Comparison of ENCODE assay signal across 1 cellular context in the genomic region with DNA sequence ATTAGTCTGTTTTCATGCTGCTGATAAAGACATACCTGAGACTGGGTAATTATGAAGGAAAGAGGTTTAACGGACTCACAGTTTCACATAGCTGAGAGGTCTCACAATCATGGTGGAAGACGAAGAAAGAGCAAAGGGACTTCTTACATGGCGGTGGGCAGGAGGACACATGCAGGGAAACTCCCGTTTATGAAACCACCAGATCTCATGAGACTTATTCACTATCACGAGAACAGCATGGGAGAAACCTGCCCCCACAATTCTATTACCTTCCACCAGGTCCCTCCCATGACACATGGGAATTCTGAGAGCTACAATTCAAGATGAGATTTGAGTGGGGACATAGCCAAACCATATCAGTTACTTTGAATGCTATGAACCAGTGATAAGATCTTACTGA.
TF ChIP-seq lines count a peak whose summit lies in the region.

No MANE protein-coding gene starts in this region.

TF ChIP-seq in GM12878, 131 proteins besides CTCF, POLR2A, EP300 and RAD21:
- TF ChIP-seq CHD2 (IDR thresholded peaks at IDR 0.05; ENCODE audit: borderline replicate concordance, low read depth, low read length), result 0 out of 2 replicates have a peak, but pooled peaks have one; percentile 39
- peak in 1 of 2 experiments; percentile 18; a peak in 1 of 4 replicates for TF ChIP-seq BHLHE40 (IDR thresholded peaks at IDR 0.05; ENCODE audit: borderline replicate concordance in 1 of 2, low read depth in 2 of 2, low read length in 1 of 2)
- no peak for TF ChIP-seq ZNF622 (IDR thresholded peaks at IDR 0.05)
